In genomic region chr1:230056098-230056497, GRCh38 we compare ENCODE assay signal across 1 cellular context.
TF ChIP-seq lines count a peak whose summit lies in the region.

No MANE protein-coding gene starts in this region.

TF ChIP-seq in HEK293, 187 proteins besides CTCF, POLR2A, EP300 and RAD21 (continued from another document):
- TF ChIP-seq ZNF274 (IDR thresholded peaks at IDR 0.05; ENCODE audit: low read length) (no peak), ZNF274 (tag by site-specific recombination; IDR thresholded peaks at IDR 0.05; ENCODE audit: borderline replicate concordance) (no peak), ZNF24 (tag by site-specific recombination; IDR thresholded peaks at IDR 0.05) (no peak), SCRT2 (tag by site-specific recombination; IDR thresholded peaks at IDR 0.05) (peak; percentile 89), ZNF785 (tag by site-specific recombination; IDR thresholded peaks at IDR 0.05) (no peak), SCRT1 (tag by site-specific recombination; IDR thresholded peaks at IDR 0.05; ENCODE audit: borderline replicate concordance) (peak; percentile 51; the same call in 1 of the 2 replicates)
